Comparison of ENCODE assay signal across 10 cellular contexts in genomic region chr4:189525304-189525703, GRCh38.
"Had no signal": no experiment of that assay in that cellular context is flagged by ENCODE, and none has a peak within 500 bp of the region (broad histone marks: within the 10 kb centered on the region; RNA-seq: fewer than 3 reads in every experiment).

No MANE protein-coding gene starts in this region.

- H3K27ac ChIP-seq: KMS-11 had no signal

- H3K4me3 ChIP-seq: GM23338 had no signal

- H2AFZ ChIP-seq: GM23338 had no signal

- H3K9ac ChIP-seq: KMS-11 had no signal

- FAIRE-seq: H1, H54, HTR-8/SVneo had no signal

- H3K4me2 ChIP-seq: GM23338, KMS-11 had no signal

- DNase-seq: H9, HCEC 1CT, HFFc6, IMR-90, KBM-7 had no signal

- ATAC-seq: GM23338 had no signal
